9 cellular contexts compared by ENCODE assay signal in genomic region chr2:235501663-235502009, GRCh38. TPM values are rescaled to one million over a fixed set of nuclear protein-coding genes. Genes with fewer than 3 reads are reported as not detected.
DNase-seq lines count a peak whose midpoint lies in the region; ATAC-seq and TF ChIP-seq lines count a peak whose summit lies in the region.
"Had no signal": no experiment of that assay in that cellular context is flagged by ENCODE, and none has a peak within 500 bp of the region (broad histone marks: within the 10 kb centered on the region; RNA-seq: fewer than 3 reads in every experiment).

No MANE protein-coding gene starts in this region.

- TF ChIP-seq CTCF in WERI-Rb-1 (IDR thresholded peaks at IDR 0.05; ENCODE audit: low read depth, low read length), result no peak
- TF ChIP-seq CTCF in foreskin fibroblast (IDR thresholded peaks at IDR 0.05; ENCODE audit: low read depth, low read length), result no peak
- no peak for TF ChIP-seq CTCF in stomach (IDR thresholded peaks at IDR 0.05)

- DNase-seq in HAP-1 (ENCODE audit: low spot score in 2 of 2), result peak; percentile 66 to 74
- DNase-seq in WERI-Rb-1, result peak; percentile 90
- peak; percentile 29 for DNase-seq in left kidney (ENCODE audit: low read depth, low spot score)
- no peak for DNase-seq in foreskin fibroblast
- DNase-seq in stomach, result no peak
- no peak for DNase-seq in stimulated activated CD4-positive, alpha-beta T cell treated with anti-CD3 and anti-CD28 coated beads, Interleukin-2, amount 100 ng/mL, for 48 hours
- DNase-seq: SHP77 treated with DMSO at 0.1 percent for 48 hours had no signal

- peak overlapping the region in 10 of 11 experiments; percentile 3 to 54 (median 28); a peak in 13 of 22 replicates for H3K9ac ChIP-seq in BLaER1 treated with 17β-estradiol and CSF1 and Interleukin-3, amounts not matched to agents 10 nM and 100 nM

- H3K27me3 Mint-ChIP-seq in stimulated activated memory B cell treated with anti-CD40 and anti-IgM and Interleukin-4, amounts not matched to agents 10 μg/mL and 1 μg/mL and 100 μg/mL, for 72 hours, result peaks cover 38% of the 10 kb centered on the region

- peaks cover 0 to 23% (median 0%) of the 10 kb centered on the region in 11 experiments; a peak in 5 of 22 replicates for H3K27me3 ChIP-seq in BLaER1 treated with 17β-estradiol and CSF1 and Interleukin-3, amounts not matched to agents 10 nM and 100 nM
- H3K27me3 ChIP-seq in HAP-1 (ENCODE audit: low read depth) (no peaks in the 10 kb centered on the region), WERI-Rb-1 (ENCODE audit: insufficient read depth, low read depth, severe bottlenecking) (peaks cover 80% of the 10 kb centered on the region), stomach (no peaks in the 10 kb centered on the region)

- peaks cover 30 to 83% (median 66%) of the 10 kb centered on the region in 10 experiments for H3K4me1 ChIP-seq in BLaER1 treated with 17β-estradiol and CSF1 and Interleukin-3, amounts not matched to agents 10 nM and 100 nM
- H3K4me1 ChIP-seq in HAP-1 (peaks cover 29% of the 10 kb centered on the region), stomach (peaks cover 15 to 73% (median 32%) of the 10 kb centered on the region in 4 donors)

- TF ChIP-seq EP300 in stomach (IDR thresholded peaks at IDR 0.05), result no peak

- H3K36me3 ChIP-seq in BLaER1 treated with 17β-estradiol and CSF1 and Interleukin-3, amounts not matched to agents 10 nM and 100 nM, result no peaks in the 10 kb centered on the region
- H3K36me3 ChIP-seq in HAP-1 (replicated peaks), result no peaks in the 10 kb centered on the region
- no peaks in the 10 kb centered on the region for H3K36me3 ChIP-seq in WERI-Rb-1
- no peaks in the 10 kb centered on the region for H3K36me3 ChIP-seq in stomach

- no peaks in the 10 kb centered on the region for H3K4me1 Mint-ChIP-seq in stimulated activated memory B cell treated with anti-CD40 and anti-IgM and Interleukin-4, amounts not matched to agents 10 μg/mL and 1 μg/mL and 100 μg/mL, for 72 hours

- H3K9me3 ChIP-seq in BLaER1 treated with 17β-estradiol and CSF1 and Interleukin-3, amounts not matched to agents 10 nM and 100 nM (replicated peaks in 1 of 11), result no peaks in the 10 kb centered on the region
- no peaks in the 10 kb centered on the region for H3K9me3 ChIP-seq in HAP-1
- no peaks in the 10 kb centered on the region for H3K9me3 ChIP-seq in WERI-Rb-1 (ENCODE audit: severe bottlenecking)
- H3K9me3 ChIP-seq in stomach, result no peaks in the 10 kb centered on the region

- peaks cover 73 to 100% (median 92%) of the 10 kb centered on the region in 11 experiments; a peak in 21 of 22 replicates for H4K20me1 ChIP-seq in BLaER1 treated with 17β-estradiol and CSF1 and Interleukin-3, amounts not matched to agents 10 nM and 100 nM

- no peaks in the 10 kb centered on the region for H3K36me3 Mint-ChIP-seq in stimulated activated memory B cell treated with anti-CD40 and anti-IgM and Interleukin-4, amounts not matched to agents 10 μg/mL and 1 μg/mL and 100 μg/mL, for 72 hours

- intact Hi-C loops in stomach (cut with DNase I; ENCODE audit: low total_unique reads), result no loop called here

- H3K27ac ChIP-seq in BLaER1 treated with 17β-estradiol and CSF1 and Interleukin-3, amounts not matched to agents 10 nM and 100 nM, result peak overlapping the region in 7 of 11 experiments; percentile 11 to 58 (median 15); a peak in 10 of 22 replicates
- no peak overlapping the region for H3K27ac ChIP-seq in WERI-Rb-1
- no peak overlapping the region for H3K27ac ChIP-seq in stomach

- in situ Hi-C loops in HAP-1 (cut with MboI; ENCODE audit: low sequenced_read_pairs), result no loop called here

- peak overlapping the region; percentile 76 to 94 (median 91) for H3K4me2 ChIP-seq in BLaER1 treated with 17β-estradiol and CSF1 and Interleukin-3, amounts not matched to agents 10 nM and 100 nM

- WGBS in stomach, 5 donors, result 51 to 72% (median 61%) methylated on average over 6 of the region's 6 CpGs

- TF ChIP-seq POLR2A in stomach (IDR thresholded peaks at IDR 0.05), result no peak

- no peak for ATAC-seq in stimulated activated memory B cell treated with anti-CD40 and anti-IgM and Interleukin-4, amounts not matched to agents 10 μg/mL and 1 μg/mL and 100 μg/mL, for 72 hours

- H3K9me3 Mint-ChIP-seq in stimulated activated memory B cell treated with anti-CD40 and anti-IgM and Interleukin-4, amounts not matched to agents 10 μg/mL and 1 μg/mL and 100 μg/mL, for 72 hours, result no peaks in the 10 kb centered on the region

- no peak overlapping the region for H3K27ac Mint-ChIP-seq in stimulated activated memory B cell treated with anti-CD40 and anti-IgM and Interleukin-4, amounts not matched to agents 10 μg/mL and 1 μg/mL and 100 μg/mL, for 72 hours

- no peak overlapping the region for H3K4me3 Mint-ChIP-seq in stimulated activated memory B cell treated with anti-CD40 and anti-IgM and Interleukin-4, amounts not matched to agents 10 μg/mL and 1 μg/mL and 100 μg/mL, for 72 hours

- H3K4me3 ChIP-seq in BLaER1 treated with 17β-estradiol and CSF1 and Interleukin-3, amounts not matched to agents 10 nM and 100 nM, result peak overlapping the region; percentile 6 to 59 (median 38); a peak in 15 of 20 replicates
- H3K4me3 ChIP-seq in HAP-1 (no peak overlapping the region), WERI-Rb-1 (ENCODE audit: low read depth, low read length) (no peak overlapping the region), foreskin fibroblast (ENCODE audit: low read depth in 1 of 2, low read length in 2 of 2) (no peak overlapping the region), stomach (no peak overlapping the region)

RNA-seq across cellular contexts. Expression of gene AGAP1, which starts 7.8 kb away (rescaled TPM):
- 100 to 1,000 TPM in 1 of 5 donors, 10 to 100 TPM in 4; 23.1 to 139 (median 57.1) TPM for total RNA-seq in stomach
- polyA plus RNA-seq in stomach, result 1 to 10 TPM; 4.2 to 9.3 (median 8.6) TPM

Comparison
In these comparisons a context has a peak if more than half of its experiments do, and no peak if none do; other contexts are left out.
1. H3K27ac ChIP-seq: peak in BLaER1 treated with 17β-estradiol and CSF1 and Interleukin-3, amounts not matched to agents 10 nM and 100 nM (7 of 11); none in WERI-Rb-1 (single experiment) and stomach (0 of 5).
2. H3K4me3 ChIP-seq: peak in BLaER1 treated with 17β-estradiol and CSF1 and Interleukin-3, amounts not matched to agents 10 nM and 100 nM (10 of 10); none in HAP-1 (single experiment), WERI-Rb-1 (single experiment), foreskin fibroblast (0 of 2) and stomach (0 of 4).
3. DNase-seq: peak in HAP-1 (2 of 2), WERI-Rb-1 (single experiment) and left kidney (single experiment); none in foreskin fibroblast (0 of 2), stomach (single experiment) and stimulated activated CD4-positive, alpha-beta T cell treated with anti-CD3 and anti-CD28 coated beads, Interleukin-2, amount 100 ng/mL, for 48 hours (0 of 2).